Comparison of ENCODE assay signal across 1 cellular context in the genomic region with DNA sequence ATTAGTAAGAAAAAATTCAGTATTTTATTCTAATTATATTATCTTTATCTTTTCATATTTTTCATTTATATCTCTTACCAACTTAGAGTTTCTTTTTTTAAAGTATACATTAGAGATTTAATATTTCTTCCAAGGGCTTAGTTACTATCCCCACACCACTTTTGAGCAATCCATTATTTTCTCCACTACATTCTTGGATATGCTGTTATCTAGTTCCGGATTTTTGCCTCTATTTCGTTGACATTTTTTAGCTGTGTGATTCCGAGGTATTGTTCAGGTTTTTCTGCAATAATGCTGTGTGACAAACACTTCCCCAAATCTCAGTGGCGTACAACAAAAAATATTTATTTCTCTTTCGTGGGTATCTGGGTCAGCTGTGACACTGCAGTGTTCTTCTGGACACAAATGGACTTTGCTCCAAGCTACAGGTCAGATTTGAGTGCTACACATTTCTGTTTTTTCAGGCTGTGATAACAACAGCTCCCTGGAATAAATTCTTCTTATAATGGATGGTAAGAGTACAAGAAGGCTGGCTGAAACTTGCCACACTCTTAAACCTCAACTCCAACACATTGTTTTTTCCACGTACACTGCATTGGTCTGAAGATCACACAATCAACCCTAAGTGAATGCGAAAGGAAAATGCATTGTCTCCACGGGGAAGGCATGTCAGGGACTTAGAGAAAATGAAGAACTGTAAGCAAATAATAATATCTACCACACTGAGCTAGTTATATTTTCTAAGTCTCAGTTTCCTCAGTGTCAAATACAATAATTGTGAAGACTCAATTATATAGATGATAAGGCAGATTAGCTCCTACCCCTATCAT.
TF ChIP-seq lines count a peak whose summit lies in the region.

No MANE protein-coding gene starts in this region.

TF ChIP-seq in HepG2, 621 proteins besides CTCF, POLR2A, EP300 and RAD21 (continued from another document):
- peak; percentile 79; the same call in 1 of the 2 replicates for TF ChIP-seq ZBED4 (CRISPR knock-in tag; IDR thresholded peaks at IDR 0.05; ENCODE audit: borderline replicate concordance)
